8 cellular contexts compared by ENCODE assay signal in the genomic region with DNA sequence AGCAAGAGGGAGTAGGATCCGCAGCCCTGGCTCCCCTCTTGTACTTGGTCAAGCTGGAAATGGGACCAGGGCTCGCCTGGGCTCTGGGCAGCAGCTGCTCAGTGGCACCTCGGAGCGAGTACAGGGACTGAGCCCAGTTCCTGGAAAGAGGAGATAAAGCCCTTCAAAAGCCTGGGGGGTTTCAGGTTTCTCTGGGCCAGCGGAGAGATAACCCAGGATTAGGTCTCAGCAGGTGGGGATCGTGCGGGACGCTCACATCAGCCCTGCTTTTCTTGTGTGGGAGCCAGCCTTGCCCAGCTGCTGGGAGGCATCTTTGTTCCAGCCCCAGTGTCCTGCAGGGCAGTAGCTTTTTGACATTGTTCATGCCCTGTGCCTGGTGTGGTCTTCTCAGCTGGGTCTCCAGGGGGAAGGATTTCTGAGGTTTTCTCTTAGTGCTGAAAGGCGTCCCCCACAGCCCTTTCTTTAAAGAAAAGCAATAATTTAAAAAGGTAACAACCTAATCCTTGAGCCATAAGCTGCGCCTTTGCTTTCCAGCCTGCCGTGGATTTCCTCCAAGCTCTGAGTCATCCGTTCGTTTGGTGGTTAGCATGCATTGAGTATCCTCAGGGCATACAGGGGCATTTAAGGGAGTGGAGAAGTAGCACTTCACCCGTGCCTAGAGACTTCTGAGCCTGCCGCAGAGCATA. TPM values are rescaled to one million over a fixed set of nuclear protein-coding genes. Genes with fewer than 3 reads are reported as not detected.
A peak's percentile ranks its signal among the peaks of the same experiment; 100 is the strongest.
DNase-seq lines count a peak whose midpoint lies in the region; ATAC-seq, FAIRE-seq and TF ChIP-seq lines count a peak whose summit lies in the region.

No MANE protein-coding gene starts in this region.

- no peaks in the 10 kb centered on the region for H3K36me3 ChIP-seq in iPS-18a (ENCODE audit: control insufficient read depth, low read depth, low read length)
- no peaks in the 10 kb centered on the region for H3K36me3 ChIP-seq in small intestine (ENCODE audit: control insufficient read depth in 2 of 2, insufficient read depth in 2 of 2, low read length in 2 of 2)

- H3K9me3 ChIP-seq in iPS-18a (ENCODE audit: control insufficient read depth, low read depth, low read length) (no peaks in the 10 kb centered on the region), small intestine (ENCODE audit: control insufficient read depth, low read depth) (no peaks in the 10 kb centered on the region)

- H3K27me3 ChIP-seq in iPS-18a (ENCODE audit: control insufficient read depth, insufficient read depth, low read length) = peaks cover 67% of the 10 kb centered on the region
- peaks cover 0 to 13% of the 10 kb centered on the region in 2 donors for H3K27me3 ChIP-seq in small intestine (ENCODE audit: control insufficient read depth in 2 of 2, insufficient read depth in 2 of 2, low read length in 2 of 2)

- H3K4me3 ChIP-seq in astrocyte of the spinal cord (ENCODE audit: low read depth, low read length) = peak overlapping the region; percentile 58
- peak overlapping the region; percentile 60 for H3K4me3 ChIP-seq in iPS-18a (ENCODE audit: low read length)
- no peak overlapping the region for H3K4me3 ChIP-seq in small intestine (ENCODE audit: low read depth in 1 of 2, low read length in 2 of 2)

- ATAC-seq in GM21367 (IDR thresholded peaks at IDR 0.05; ENCODE audit: unreplicated experiment) = no peak

- WGBS in small intestine, 3 donors = 2 to 5% (median 3%) methylated on average over 15 of the region's 15 CpGs

- H3K9ac ChIP-seq in iPS-18a (ENCODE audit: low read length) = no peak overlapping the region

- TF ChIP-seq CTCF in astrocyte of the spinal cord (IDR thresholded peaks at IDR 0.05; ENCODE audit: low read depth, low read length) = no peak

- DNase-seq in Caki2 (ENCODE audit: low read depth) = peak; percentile 68
- DNase-seq in NCI-H1105 treated with DMSO at 0.1 percent for 48 hours (lab: John Stamatoyannopoulos, UW) = peak; percentile 64
- peak; percentile 95 for DNase-seq in astrocyte of the spinal cord (ENCODE audit: low read depth, low spot score)
- DNase-seq in small intestine = peak; percentile 14
- no peak for DNase-seq in stimulated activated CD4-positive, alpha-beta T cell treated with anti-CD3 and anti-CD28 coated beads, Interleukin-4, amount 100 ng/mL, for 4 hours
- no peak for DNase-seq in T-helper 1 cell

- no peak for FAIRE-seq in small intestine (lab: Jason Lieb, UNC)

- in situ Hi-C loops in Caki2 (cut with HindIII; ENCODE audit: low pct_unique_long_range_greater_than_20kb, low sequenced_read_pairs) = no loop called here
- in situ Hi-C loops in astrocyte of the spinal cord (cut with HindIII; ENCODE audit: low sequenced_read_pairs) = no loop called here

- H3K4me1 ChIP-seq in iPS-18a (ENCODE audit: control insufficient read depth, low read depth, low read length) (peaks cover 23% of the 10 kb centered on the region), small intestine (ENCODE audit: control insufficient read depth in 2 of 2, insufficient read depth in 1 of 2, low read depth in 1 of 2, low read length in 1 of 2) (no peaks in the 10 kb centered on the region)

- no peak overlapping the region for H3K27ac ChIP-seq in iPS-18a (ENCODE audit: low read length)
- H3K27ac ChIP-seq in small intestine (ENCODE audit: low read depth in 1 of 2, low read length in 1 of 2) = peak overlapping the region in 1 of 2 donors; percentile 74

RNA-seq across cellular contexts. Expression of a gene that starts 0.7 kb away (rescaled TPM):
- total RNA-seq in Caki2 (2014; rRNA removed; shearing (Covaris generic); ENCODE audit: low replicate concordance) = 0.09 and 3.3 TPM in 2 replicates
- polyA plus RNA-seq in small intestine = 1 to 10 TPM in 2 of 3 donors, under 1 TPM in 1; 0.54 to 6.0 (median 1.8) TPM

Comparison
In these comparisons a context has a peak if more than half of its experiments do, and no peak if none do; other contexts are left out.
1. DNase-seq: peak in Caki2 (single experiment), NCI-H1105 treated with DMSO at 0.1 percent for 48 hours (single experiment), astrocyte of the spinal cord (single experiment) and small intestine (single experiment); none in stimulated activated CD4-positive, alpha-beta T cell treated with anti-CD3 and anti-CD28 coated beads, Interleukin-4, amount 100 ng/mL, for 4 hours (0 of 2) and T-helper 1 cell (0 of 5).
2. H3K4me3 ChIP-seq: peak in astrocyte of the spinal cord (single experiment) and iPS-18a (single experiment); none in small intestine (0 of 2).